ENCODE assay signal across 26 cellular contexts in genomic region chr17:75003070-75003956, GRCh38.
"Had no signal": no experiment of that assay in that cellular context is flagged by ENCODE, and none has a peak within 500 bp of the region (broad histone marks: within the 10 kb centered on the region; RNA-seq: fewer than 3 reads in every experiment).

No MANE protein-coding gene starts in this region.

- H3K36me3 Mint-ChIP-seq: activated naive CD8-positive, alpha-beta T cell treated with anti-CD3 and anti-CD28 coated beads for 36 hours; natural killer cell had no signal

- H3K27ac ChIP-seq: breast epithelium, colonic mucosa, epithelial cell of prostate, gastroesophageal sphincter, heart left ventricle, neutrophil, pancreas, psoas muscle, right atrium auricular region, spleen, thyroid gland, WERI-Rb-1 had no signal

- H3K9me3 ChIP-seq: breast epithelium, colonic mucosa, gastroesophageal sphincter, heart left ventricle, neutrophil, pancreas, psoas muscle, right atrium auricular region, spleen, thyroid gland had no signal

- H3K4me1 Mint-ChIP-seq: mesothelial cell of epicardium had no signal

- H3K4me3 Mint-ChIP-seq: activated naive CD8-positive, alpha-beta T cell treated with anti-CD3 and anti-CD28 coated beads for 36 hours; activated T-cell treated with anti-CD3 and anti-CD28 coated beads, Interleukin-2, amount 50 U/mL, for 4 hours; central memory CD8-positive, alpha-beta T cell; mesothelial cell of epicardium; natural killer cell; T-helper 2 cell treated with Interferon-gamma antibody and Interleukin-4, amounts not matched to agents 5 μg/mL and 100 μg/mL, for 36 hours had no signal

- H3K27me3 ChIP-seq: breast epithelium, colonic mucosa, gastroesophageal sphincter, heart left ventricle, neutrophil, pancreas, right atrium auricular region, spleen, thyroid gland had no signal

- H3K27ac Mint-ChIP-seq: activated T-helper 2 cell treated with anti-CD3 and anti-CD28 coated beads, Interferon-gamma antibody, Interleukin-2, Interleukin-4, amounts not matched to agents 10 μg/mL and 5 μg/mL and 100 μg/mL, durations not matched to agents 14 hours and 24 hours and 36 hours; mesothelial cell of epicardium; natural killer cell; T-helper 2 cell treated with Interferon-gamma antibody and Interleukin-4, amounts not matched to agents 5 μg/mL and 100 μg/mL, for 36 hours had no signal

- H3K4me1 ChIP-seq: breast epithelium, colonic mucosa, gastroesophageal sphincter, pancreas, psoas muscle, spleen, thyroid gland had no signal

- H3K9me3 Mint-ChIP-seq: activated naive CD8-positive, alpha-beta T cell treated with anti-CD3 and anti-CD28 coated beads for 36 hours; activated T-cell treated with anti-CD3 and anti-CD28 coated beads, Interleukin-2, amount 50 U/mL, for 4 hours; activated T-helper 2 cell treated with anti-CD3 and anti-CD28 coated beads, Interferon-gamma antibody, Interleukin-2, Interleukin-4, amounts not matched to agents 10 μg/mL and 5 μg/mL and 100 μg/mL, durations not matched to agents 14 hours and 24 hours and 36 hours; central memory CD8-positive, alpha-beta T cell; mesothelial cell of epicardium; natural killer cell; T-helper 2 cell treated with Interferon-gamma antibody and Interleukin-4, amounts not matched to agents 5 μg/mL and 100 μg/mL, for 36 hours had no signal

- H3K4me3 ChIP-seq: breast epithelium, colonic mucosa, gastroesophageal sphincter, heart left ventricle, pancreas, psoas muscle, right atrium auricular region, spleen, thyroid gland had no signal

- ATAC-seq: activated T-cell treated with anti-CD3 and anti-CD28 coated beads, Interleukin-2, amount 50 U/mL, for 4 hours; gastroesophageal sphincter; heart left ventricle; left lobe of liver; natural killer cell; psoas muscle had no signal

- DNase-seq: activated CD4-positive, alpha-beta T cell treated with anti-CD3 and anti-CD28 coated beads, Interleukin-2, amount 50 U/mL, for 4 hours; activated CD8-positive, alpha-beta memory T cell treated with anti-CD3 and anti-CD28 coated beads, Interleukin-2, amount 50 U/mL, for 48 hours; activated naive CD4-positive, alpha-beta T cell; activated naive CD8-positive, alpha-beta T cell treated with anti-CD3 and anti-CD28 coated beads for 36 hours; activated T-cell treated with anti-CD3 and anti-CD28 coated beads, Interleukin-2, amount 50 U/mL, for 4 hours; colonic mucosa; heart left ventricle; kidney; natural killer cell; pancreas; spleen; stimulated activated CD4-positive, alpha-beta T cell treated with anti-CD3 and anti-CD28 coated beads, Interleukin-4, amount 100 ng/mL, for 1 hour; stimulated activated naive CD8-positive, alpha-beta T cell treated with anti-CD3 and anti-CD28 coated beads, Interleukin-15, Interleukin-2, amounts not matched to agents 100 U/mL and 50 U/mL, for 24 hours; thyroid gland; WERI-Rb-1 had no signal

- H3K27me3 Mint-ChIP-seq: activated naive CD8-positive, alpha-beta T cell treated with anti-CD3 and anti-CD28 coated beads for 36 hours had no signal

- H3K36me3 ChIP-seq: breast epithelium, colonic mucosa, neutrophil, thyroid gland had no signal
